9 cellular contexts compared by ENCODE assay signal in genomic region chr4:80611366-80611765, GRCh38.
A peak's percentile ranks its signal among the peaks of the same experiment; 100 is the strongest.
DNase-seq lines count a peak whose midpoint lies in the region; ATAC-seq and TF ChIP-seq lines count a peak whose summit lies in the region.
"Had no signal": no experiment of that assay in that cellular context is flagged by ENCODE, and none has a peak within 500 bp of the region (broad histone marks: within the 10 kb centered on the region; RNA-seq: fewer than 3 reads in every experiment).

No MANE protein-coding gene starts in this region.

- 0 out of 2 replicates have a peak overlapping the region, but pooled peaks have one; percentile 5 for H3K4me2 ChIP-seq in MM.1S (ENCODE audit: low read depth, low read length)

- no peak overlapping the region for H3K27ac ChIP-seq in MM.1S (ENCODE audit: low read length)
- H3K27ac ChIP-seq in foreskin keratinocyte: no peak overlapping the region

- no peak overlapping the region for H3K4me3 ChIP-seq in MM.1S (ENCODE audit: low read length)

- ATAC-seq in GM19324 (IDR thresholded peaks at IDR 0.05; ENCODE audit: low FRiP score, unreplicated experiment) (peak; percentile 75), HG02870 (IDR thresholded peaks at IDR 0.05; ENCODE audit: unreplicated experiment) (peak; percentile 52), foreskin keratinocyte (no peak)
- ATAC-seq: activated CD4-positive, alpha-beta T cell treated with anti-CD3 and anti-CD28 coated beads for 36 hours had no signal

- H3K4me1 ChIP-seq in MM.1S (ENCODE audit: low read length) (peaks cover 8% of the 10 kb centered on the region; the same call in 1 of the 2 replicates), foreskin keratinocyte (no peaks in the 10 kb centered on the region)

- no peaks in the 10 kb centered on the region for H3K36me3 Mint-ChIP-seq in progenitor cell of endocrine pancreas (ENCODE audit: insufficient read depth)

- H3K9me3 ChIP-seq in MM.1S (replicated peaks; ENCODE audit: insufficient read depth, low read length): no peaks in the 10 kb centered on the region

- H3K4me3 Mint-ChIP-seq in progenitor cell of endocrine pancreas (ENCODE audit: low read depth): no peak overlapping the region
- H3K4me3 Mint-ChIP-seq: activated CD4-positive, alpha-beta T cell treated with anti-CD3 and anti-CD28 coated beads for 36 hours had no signal

- peaks cover 3% of the 10 kb centered on the region for H3K9me3 Mint-ChIP-seq in progenitor cell of endocrine pancreas (ENCODE audit: low read depth)

- no peaks in the 10 kb centered on the region for H3K27me3 ChIP-seq in MM.1S (replicated peaks; ENCODE audit: insufficient read depth, low read length)
- peaks cover 27% of the 10 kb centered on the region for H3K27me3 ChIP-seq in foreskin keratinocyte

- peak overlapping the region; percentile 84 for H3K27ac Mint-ChIP-seq in progenitor cell of endocrine pancreas
- H3K27ac Mint-ChIP-seq: activated CD4-positive, alpha-beta T cell treated with anti-CD3 and anti-CD28 coated beads for 36 hours had no signal

- no peaks in the 10 kb centered on the region for H3K36me3 ChIP-seq in MM.1S (replicated peaks; ENCODE audit: insufficient read depth, low read length)

- no peak overlapping the region for H3K9ac ChIP-seq in MM.1S (ENCODE audit: low read length)

- H3K9me2 ChIP-seq in MM.1S (replicated peaks; ENCODE audit: insufficient read depth, low read length): no peaks in the 10 kb centered on the region

- no peak overlapping the region for H2AFZ ChIP-seq in MM.1S (ENCODE audit: low read length)

- H4K20me1 ChIP-seq in MM.1S (ENCODE audit: insufficient read depth, low read length): no peaks in the 10 kb centered on the region

- H3K27me3 Mint-ChIP-seq in progenitor cell of endocrine pancreas: peaks cover 35% of the 10 kb centered on the region
- H3K27me3 Mint-ChIP-seq: activated CD4-positive, alpha-beta T cell treated with anti-CD3 and anti-CD28 coated beads for 36 hours had no signal

- DNase-seq in MM.1S: no peak
- no peak for DNase-seq in progenitor cell of endocrine pancreas (ENCODE audit: low spot score, unreplicated experiment)
- DNase-seq in SIG-M5 (lab: John Stamatoyannopoulos, UW): no peak
- no peak for DNase-seq in mucosa of gallbladder (ENCODE audit: low spot score)
- no peak for DNase-seq in cerebellum (ENCODE audit: low spot score)
- DNase-seq in foreskin keratinocyte: no peak
- DNase-seq: activated CD4-positive, alpha-beta T cell treated with anti-CD3 and anti-CD28 coated beads for 36 hours had no signal

- TF ChIP-seq CTCF in MM.1S (IDR thresholded peaks at IDR 0.05; ENCODE audit: low read length) (no peak), progenitor cell of endocrine pancreas (IDR thresholded peaks at IDR 0.05; ENCODE audit: unreplicated experiment) (no peak), foreskin keratinocyte (conservative IDR thresholded peaks at IDR 0.05) (no peak)

- H3K79me2 ChIP-seq in MM.1S (ENCODE audit: low read length): no peaks in the 10 kb centered on the region

- no peaks in the 10 kb centered on the region for H3F3A ChIP-seq in MM.1S (ENCODE audit: insufficient read depth, low read length)

- peaks cover 49% of the 10 kb centered on the region for H3K4me1 Mint-ChIP-seq in progenitor cell of endocrine pancreas (ENCODE audit: low read depth)
